In the genomic region with DNA sequence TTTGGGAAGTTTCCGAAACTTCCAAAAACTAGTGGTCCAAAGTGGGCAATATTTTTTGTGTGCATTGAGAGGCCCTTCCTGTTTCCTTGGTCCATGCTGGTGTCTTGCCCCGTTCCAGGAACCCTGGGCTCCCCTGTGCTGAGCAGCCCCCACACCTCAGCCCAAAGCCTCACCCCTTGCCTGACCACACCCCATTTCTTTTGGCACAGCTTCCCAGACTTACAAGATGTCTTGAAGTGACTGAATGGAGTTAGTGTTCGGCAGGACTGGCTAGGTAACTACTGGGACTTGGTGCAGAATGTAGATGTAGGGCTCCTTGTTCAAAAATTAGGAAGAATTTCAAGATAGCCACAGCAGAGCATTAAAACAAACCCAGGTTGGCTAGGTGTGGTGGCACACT, we compare ENCODE assay signal across 23 cellular contexts.
DNase-seq lines count a peak whose midpoint lies in the region; ATAC-seq and TF ChIP-seq lines count a peak whose summit lies in the region.
"Had no signal": no experiment of that assay in that cellular context is flagged by ENCODE, and none has a peak within 500 bp of the region (broad histone marks: within the 10 kb centered on the region; RNA-seq: fewer than 3 reads in every experiment).

No MANE protein-coding gene starts in this region.

- no peak for TF ChIP-seq POLR2A in vagina (IDR thresholded peaks at IDR 0.05)

- H3K9me3 Mint-ChIP-seq in CD14-positive monocyte (no peaks in the 10 kb centered on the region), osteocyte (ENCODE audit: unreplicated experiment) (no peaks in the 10 kb centered on the region)
- H3K9me3 Mint-ChIP-seq: activated CD4-positive, alpha-beta memory T cell treated with anti-CD3 and anti-CD28 coated beads for 36 hours; activated naive CD4-positive, alpha-beta T cell treated with anti-CD3 and anti-CD28 coated beads, Interleukin-2, amount 50 U/mL, for 24 hours; activated T-cell treated with anti-CD3 and anti-CD28 coated beads, Interleukin-2, amount 50 U/mL, for 24 hours; CD8-positive, alpha-beta memory T cell; stimulated activated naive CD8-positive, alpha-beta T cell treated with anti-CD3 and anti-CD28 coated beads, Interleukin-15, Interleukin-2, amounts not matched to agents 100 ng/mL and 50 ng/mL, for 24 hours had no signal

- H3K4me1 Mint-ChIP-seq in CD14-positive monocyte (peaks cover 71% of the 10 kb centered on the region), osteocyte (ENCODE audit: unreplicated experiment) (peaks cover 43% of the 10 kb centered on the region)

- H3K36me3 Mint-ChIP-seq in CD14-positive monocyte (peaks cover 44% of the 10 kb centered on the region in 2 donors), osteocyte (ENCODE audit: unreplicated experiment) (peaks cover 14% of the 10 kb centered on the region)

- H3K4me1 ChIP-seq in foreskin keratinocyte, result peaks cover 34% of the 10 kb centered on the region
- H3K4me1 ChIP-seq in vagina, result peaks cover 9% of the 10 kb centered on the region

- in situ Hi-C loops in KBM-7 (cut with MboI; ENCODE audit: low pct_unique_long_range_greater_than_20kb, low sequenced_read_pairs), result no loop called here

- TF ChIP-seq CTCF in CD14-positive monocyte (IDR thresholded peaks at IDR 0.05) (no peak), foreskin keratinocyte (conservative IDR thresholded peaks at IDR 0.05) (no peak), osteocyte (IDR thresholded peaks at IDR 0.05) (no peak), vagina (IDR thresholded peaks at IDR 0.05) (no peak)

- peak overlapping the region; percentile 13 for H3K27ac ChIP-seq in angular gyrus (ENCODE audit: low read depth, low read length)
- peak overlapping the region; percentile 50 for H3K27ac ChIP-seq in foreskin keratinocyte
- no peak overlapping the region for H3K27ac ChIP-seq in vagina
- H3K27ac ChIP-seq: HL-60, VCaP had no signal

- H3K27ac Mint-ChIP-seq in CD14-positive monocyte (peak overlapping the region in 6 of 7 donors; percentile 54 to 94 (median 72)), osteocyte (ENCODE audit: unreplicated experiment) (peak overlapping the region; percentile 75)
- H3K27ac Mint-ChIP-seq: activated CD4-positive, alpha-beta memory T cell treated with anti-CD3 and anti-CD28 coated beads for 36 hours; activated naive CD4-positive, alpha-beta T cell treated with anti-CD3 and anti-CD28 coated beads, Interleukin-2, amount 50 U/mL, for 24 hours; CD8-positive, alpha-beta memory T cell; stimulated activated naive CD8-positive, alpha-beta T cell treated with anti-CD3 and anti-CD28 coated beads, Interleukin-15, Interleukin-2, amounts not matched to agents 100 ng/mL and 50 ng/mL, for 24 hours had no signal

- DNase-seq in CD14-positive monocyte (ENCODE audit: low spot score) (no peak), foreskin keratinocyte (no peak), osteocyte (ENCODE audit: extremely low spot score, unreplicated experiment) (no peak), KBM-7 (no peak), kidney glomerular epithelial cell (lab: John Stamatoyannopoulos, UW) (no peak), vagina (ENCODE audit: extremely low spot score in 2 of 2) (no peak)
- DNase-seq: activated CD4-positive, alpha-beta memory T cell treated with anti-CD3 and anti-CD28 coated beads for 36 hours; activated T-cell treated with anti-CD3 and anti-CD28 coated beads, Interleukin-2, amount 50 U/mL, for 24 hours; CD8-positive, alpha-beta memory T cell; cortex of kidney; DMS79 treated with DMSO at 0.1 percent for 48 hours; glutamatergic neuron; H7; MV-4-11; NCI-H2029 treated with DMSO at 0.1 percent for 48 hours; NCI-H524; T-helper 1 cell had no signal

- no peak overlapping the region for H3K4me3 ChIP-seq in vagina

- intact Hi-C loops in CD14-positive monocyte (cut with micrococcal nuclease), result loop anchor here in 1 of 2 donors (5.0 kb wide), 2 partner anchors 44 to 121 kb away; no protein-coding TSS in a partner anchor
- intact Hi-C loops in vagina (cut with DNase I), result no loop called here

- H3K36me3 ChIP-seq in vagina, result no peaks in the 10 kb centered on the region

- H3K9me3 ChIP-seq in vagina, result no peaks in the 10 kb centered on the region

- H3K27me3 Mint-ChIP-seq in CD14-positive monocyte (ENCODE audit: low read depth in 3 of 3) (peaks cover 0 to 1% (median 0%) of the 10 kb centered on the region in 3 donors), osteocyte (ENCODE audit: unreplicated experiment) (no peaks in the 10 kb centered on the region)
- H3K27me3 Mint-ChIP-seq: activated CD4-positive, alpha-beta memory T cell treated with anti-CD3 and anti-CD28 coated beads for 36 hours; activated naive CD4-positive, alpha-beta T cell treated with anti-CD3 and anti-CD28 coated beads, Interleukin-2, amount 50 U/mL, for 24 hours; activated T-cell treated with anti-CD3 and anti-CD28 coated beads, Interleukin-2, amount 50 U/mL, for 24 hours; CD8-positive, alpha-beta memory T cell; stimulated activated naive CD8-positive, alpha-beta T cell treated with anti-CD3 and anti-CD28 coated beads, Interleukin-15, Interleukin-2, amounts not matched to agents 100 ng/mL and 50 ng/mL, for 24 hours had no signal

- ATAC-seq in foreskin keratinocyte (no peak), GM19395 (IDR thresholded peaks at IDR 0.05; ENCODE audit: unreplicated experiment) (no peak)

- H3K4me3 Mint-ChIP-seq in CD14-positive monocyte (no peak overlapping the region), osteocyte (ENCODE audit: unreplicated experiment) (no peak overlapping the region)
- H3K4me3 Mint-ChIP-seq: activated CD4-positive, alpha-beta memory T cell treated with anti-CD3 and anti-CD28 coated beads for 36 hours; activated naive CD4-positive, alpha-beta T cell treated with anti-CD3 and anti-CD28 coated beads, Interleukin-2, amount 50 U/mL, for 24 hours; activated T-cell treated with anti-CD3 and anti-CD28 coated beads, Interleukin-2, amount 50 U/mL, for 24 hours; CD8-positive, alpha-beta memory T cell; stimulated activated naive CD8-positive, alpha-beta T cell treated with anti-CD3 and anti-CD28 coated beads, Interleukin-15, Interleukin-2, amounts not matched to agents 100 ng/mL and 50 ng/mL, for 24 hours had no signal

- H3K27me3 ChIP-seq in foreskin keratinocyte, result no peaks in the 10 kb centered on the region
- H3K27me3 ChIP-seq in vagina, result no peaks in the 10 kb centered on the region
